29 cellular contexts compared by ENCODE assay signal in genomic region chr6:12417191-12417590, GRCh38.
DNase-seq lines count a peak whose midpoint lies in the region; ATAC-seq, FAIRE-seq and TF ChIP-seq lines count a peak whose summit lies in the region.
"Had no signal": no experiment of that assay in that cellular context is flagged by ENCODE, and none has a peak within 500 bp of the region (broad histone marks: within the 10 kb centered on the region; RNA-seq: fewer than 3 reads in every experiment).

No MANE protein-coding gene starts in this region.

- H3K4me3 ChIP-seq in A549 (no peak overlapping the region), Panc1 (ENCODE audit: low read depth in 2 of 2, low read length in 2 of 2) (no peak overlapping the region), heart right ventricle (no peak overlapping the region)
- H3K4me3 ChIP-seq: BLaER1; BLaER1 treated with 17β-estradiol and CSF1 and Interleukin-3, amounts not matched to agents 10 nM and 100 nM had no signal

- H3K4me1 ChIP-seq in A549 (peaks cover 66% of the 10 kb centered on the region), Panc1 (ENCODE audit: control insufficient read depth, insufficient read depth, low read length) (peaks cover 2% of the 10 kb centered on the region; the same call in 1 of the 2 replicates), heart right ventricle (peaks cover 0 to 10% (median 0%) of the 10 kb centered on the region in 9 donors)
- H3K4me1 ChIP-seq: BE2C had no signal

- H3K27ac ChIP-seq in A549 (peak overlapping the region; percentile 91), Panc1 (ENCODE audit: low read length) (peak overlapping the region; percentile 41; the same call in 1 of the 2 replicates), heart right ventricle (no peak overlapping the region)
- H3K27ac ChIP-seq: BLaER1; BLaER1 treated with 17β-estradiol and CSF1 and Interleukin-3, amounts not matched to agents 10 nM and 100 nM; C4-2B had no signal

- no peak for TF ChIP-seq EP300 in A549 (IDR thresholded peaks at IDR 0.05)

- FAIRE-seq in A549 (lab: Jason Lieb, UNC), result no peak
- FAIRE-seq: A204.1, D721Med had no signal

- TF ChIP-seq CTCF in A549 (IDR thresholded peaks at IDR 0.05) (no peak), Panc1 (IDR thresholded peaks at IDR 0.05) (no peak), heart right ventricle (IDR thresholded peaks at IDR 0.05) (no peak)

- CTCF ChIA-PET in A549 (lab: Yijun Ruan, JAX), result no interaction called here
- CTCF ChIA-PET in Panc1 (lab: Charles Lee), result no interaction called here

- intact Hi-C loops in Panc1 (cut with micrococcal nuclease; ENCODE audit: unreplicated experiment) (no loop called here), heart right ventricle (cut with DNase I) (loop anchor here in 1 of 10 donors (10.0 kb wide), 1 partner anchor 122 kb away; the partner anchor contains the start of gene EDN1)

- POLR2A ChIA-PET in A549 (lab: Yijun Ruan, JAX) (no interaction called here), Panc1 (lab: Charles Lee) (no interaction called here)

- 95% methylated on average over 1 of the region's 1 CpG for WGBS in A549 (ENCODE audit: missing lambda C conversion rate)
- 91 to 100% methylated on average over 1 of the region's 1 CpG for WGBS in heart right ventricle, 2 donors

- ATAC-seq in A549 (no peak), Panc1 (no peak), heart right ventricle (no peak)
- ATAC-seq: CD8-positive, alpha-beta T cell had no signal

- BruUV-seq in Panc1 (replicated peaks; lab: Mats Ljungman, UMichigan), result no TSS peak

- H3K36me3 ChIP-seq in Panc1 (ENCODE audit: control insufficient read depth, insufficient read depth, low read length) (no peaks in the 10 kb centered on the region), heart right ventricle (no peaks in the 10 kb centered on the region)
- H3K36me3 ChIP-seq: BE2C; BLaER1; BLaER1 treated with 17β-estradiol and CSF1 and Interleukin-3, amounts not matched to agents 10 nM and 100 nM had no signal

- in situ Hi-C loops in Panc1 (cut with HindIII; ENCODE audit: low pct_unique_long_range_greater_than_20kb, low sequenced_read_pairs), result no loop called here

- no peak for TF ChIP-seq RAD21 in A549 (conservative IDR thresholded peaks at IDR 0.05 in 1 of 2, IDR thresholded peaks at IDR 0.05 in 1 of 2)

- no peak for DNase-seq in A549 (ENCODE audit: low read depth in 1 of 2, low spot score in 1 of 2)
- DNase-seq in Panc1 (ENCODE audit: low read depth, low spot score), result no peak
- DNase-seq in heart right ventricle, result no peak
- no peak for DNase-seq in amygdala (lab: John Stamatoyannopoulos, UW)
- DNase-seq: 8988T; ACHN; AML-193; BE2C; C1 segment of cervical spinal cord; Caco-2; Calu3; CD4-positive, alpha-beta memory T cell; CD4-positive, alpha-beta T cell; CD4-positive, CD25-positive, alpha-beta regulatory T cell; CD8-positive, alpha-beta memory T cell; CD8-positive, alpha-beta T cell; COR-L47; DMS 273 treated with DMSO at 0.1 percent for 48 hours; DMS153; DMS53; DMS79; DMS79 treated with DMSO at 0.1 percent for 48 hours; DND-41; EL had no signal

- no peak for TF ChIP-seq POLR2A in A549 (IDR thresholded peaks at IDR 0.05; ENCODE audit: low read length)

- H3K27me3 ChIP-seq in Panc1 (ENCODE audit: control insufficient read depth, insufficient read depth, low read length) (no peaks in the 10 kb centered on the region), heart right ventricle (no peaks in the 10 kb centered on the region)
- H3K27me3 ChIP-seq: BE2C; BLaER1; BLaER1 treated with 17β-estradiol and CSF1 and Interleukin-3, amounts not matched to agents 10 nM and 100 nM had no signal

- H3K9me3 ChIP-seq in A549 (peaks cover 18% of the 10 kb centered on the region), Panc1 (ENCODE audit: control insufficient read depth, insufficient read depth, low read depth, low read length) (no peaks in the 10 kb centered on the region; the same call in 1 of the 2 replicates), heart right ventricle (peaks cover 0 to 8% (median 0%) of the 10 kb centered on the region in 11 donors)
- H3K9me3 ChIP-seq: BE2C, BLaER1, Caco-2 had no signal

- H3K4me2 ChIP-seq in A549, result no peak overlapping the region
- H3K4me2 ChIP-seq: BLaER1; BLaER1 treated with 17β-estradiol and CSF1 and Interleukin-3, amounts not matched to agents 10 nM and 100 nM had no signal

TF ChIP-seq in A549, 52 proteins besides CTCF, POLR2A, EP300 and RAD21:
- TF ChIP-seq HOXA7 (CRISPR knock-in tag; IDR thresholded peaks at IDR 0.05) (no peak), ATOH8 (CRISPR knock-in tag; IDR thresholded peaks at IDR 0.05; ENCODE audit: low read depth) (no peak), BHLHE40 (IDR thresholded peaks at IDR 0.05; ENCODE audit: low read depth, low read length) (no peak), SREBF2 (IDR thresholded peaks at IDR 0.05) (no peak), NPAS2 (CRISPR knock-in tag; IDR thresholded peaks at IDR 0.05; ENCODE audit: borderline replicate concordance) (no peak), MAFK (IDR thresholded peaks at IDR 0.05; ENCODE audit: partially characterized antibody) (no peak), USF2 (IDR thresholded peaks at IDR 0.05) (no peak), PHF8 (IDR thresholded peaks at IDR 0.05; ENCODE audit: borderline replicate concordance, low read depth) (no peak), CBX8 (IDR thresholded peaks at IDR 0.05) (no peak), RCOR1 (IDR thresholded peaks at IDR 0.05; ENCODE audit: low read depth, low read length) (no peak), CHD4 (IDR thresholded peaks at IDR 0.05; ENCODE audit: borderline replicate concordance) (no peak), POLR2AphosphoS2 (conservative IDR thresholded peaks at IDR 0.05; ENCODE audit: low read length) (no peak), CHD2 (IDR thresholded peaks at IDR 0.05; ENCODE audit: low read length, partially characterized antibody) (no peak), ZNF302 (CRISPR knock-in tag; IDR thresholded peaks at IDR 0.05) (no peak), FOSB (CRISPR knock-in tag; IDR thresholded peaks at IDR 0.05) (no peak), E2F6 (IDR thresholded peaks at IDR 0.05; ENCODE audit: borderline replicate concordance, low read depth) (no peak)

Comparison
In these comparisons a context has a peak if more than half of its experiments do, and no peak if none do; other contexts are left out.
1. H3K27ac ChIP-seq: peak in A549 (2 of 2) and Panc1 (single experiment); none in heart right ventricle (0 of 10).